Comparison of ENCODE assay signal across 17 cellular contexts in the genomic region with DNA sequence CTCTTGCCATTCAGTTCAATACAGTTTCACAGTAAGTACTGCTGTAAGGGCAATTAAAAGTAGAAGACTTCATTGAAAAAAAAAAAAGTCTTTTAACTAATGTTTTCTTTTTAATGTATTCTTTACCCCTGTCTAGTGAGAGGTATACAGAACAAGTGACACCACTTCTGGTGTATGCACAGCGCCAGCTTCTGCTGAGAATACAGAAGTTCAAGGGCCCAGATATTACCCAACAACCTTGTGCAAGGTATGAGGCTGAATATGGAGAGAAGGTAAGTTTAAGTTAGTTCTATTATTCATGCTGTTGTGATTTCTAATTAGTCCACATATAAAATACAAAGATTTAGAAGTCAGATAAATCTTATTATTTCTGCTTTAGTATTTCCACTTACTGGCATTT.
"Had no signal": no experiment of that assay in that cellular context is flagged by ENCODE, and none has a peak within 500 bp of the region (broad histone marks: within the 10 kb centered on the region; RNA-seq: fewer than 3 reads in every experiment).

No MANE protein-coding gene starts in this region.

- H3K4me3 ChIP-seq: adrenal gland, coronary artery, psoas muscle, suprapubic skin had no signal

- FAIRE-seq: endothelial cell of umbilical vein, islet of Langerhans had no signal

- DNase-seq: activated CD4-positive, alpha-beta T cell treated with anti-CD3 and anti-CD28 coated beads, Interleukin-2, amount 50 U/mL, for 4 hours; activated CD4-positive, CD25-positive, alpha-beta regulatory T cell treated with anti-CD3 and anti-CD28 coated beads, Interleukin-2, amount 50 U/mL, for 72 hours; activated naive CD4-positive, alpha-beta T cell treated with anti-CD3 and anti-CD28 coated beads, Interleukin-2, amount 50 U/mL, for 16 hours; activated T-cell treated with anti-CD3 and anti-CD28 coated beads, Interleukin-2, amount 50 U/mL, for 1 hour; adrenal gland; central memory CD4-positive, alpha-beta T cell; effector CD4-positive, alpha-beta T cell; foreskin melanocyte; head of caudate nucleus; mesendoderm; psoas muscle; stimulated activated CD4-positive, alpha-beta T cell treated with anti-CD3 and anti-CD28 coated beads, Interleukin-12 subunit alpha, Interleukin-12 subunit beta, amount 100 ng/mL, for 4 hours; stimulated activated naive CD4-positive, alpha-beta T cell had no signal
